In genomic region chr3:177523991-177524438, GRCh38 we compare ENCODE assay signal across 1 cellular context.
TF ChIP-seq lines count a peak whose summit lies in the region.

No MANE protein-coding gene starts in this region.

TF ChIP-seq in HepG2, 621 proteins besides CTCF, POLR2A, EP300 and RAD21 (continued from another document and continues in another):
- peak; percentile 80 for TF ChIP-seq FOXP4 (CRISPR knock-in tag; IDR thresholded peaks at IDR 0.05)
- TF ChIP-seq RCOR2 (CRISPR knock-in tag; IDR thresholded peaks at IDR 0.05): peak; percentile 66
- TF ChIP-seq FOXO1 (CRISPR knock-in tag; IDR thresholded peaks at IDR 0.05): peak; percentile 45; the same call in 1 of the 2 replicates
- TF ChIP-seq KAT8 (CRISPR knock-in tag; IDR thresholded peaks at IDR 0.05): peak; percentile 69; the same call in 1 of the 2 replicates
- TF ChIP-seq ZNF142 (CRISPR knock-in tag; IDR thresholded peaks at IDR 0.05): 0 out of 2 replicates have a peak, but pooled peaks have one; percentile 18
- TF ChIP-seq GABPB1 (CRISPR knock-in tag; IDR thresholded peaks at IDR 0.05): peak; percentile 39; the same call in 1 of the 2 replicates
- TF ChIP-seq THRA (CRISPR knock-in tag; IDR thresholded peaks at IDR 0.05; ENCODE audit: borderline replicate concordance): peak; percentile 57; the same call in 1 of the 2 replicates
- TF ChIP-seq ZNF362 (CRISPR knock-in tag; IDR thresholded peaks at IDR 0.05; ENCODE audit: borderline replicate concordance): peak; percentile 98
- no peak; the same call in 1 of the 2 replicates for TF ChIP-seq KMT2B (CRISPR knock-in tag; IDR thresholded peaks at IDR 0.05)
- no peak for TF ChIP-seq ZNF768 (CRISPR knock-in tag; IDR thresholded peaks at IDR 0.05)
- TF ChIP-seq NCOA5 (CRISPR knock-in tag; IDR thresholded peaks at IDR 0.05): no peak
- no peak for TF ChIP-seq HBP1 (CRISPR knock-in tag; IDR thresholded peaks at IDR 0.05; ENCODE audit: low read depth)
- no peak for TF ChIP-seq TP53 (CRISPR knock-in tag; conservative IDR thresholded peaks at IDR 0.05)
- peak; percentile 55; the same call in 1 of the 2 replicates for TF ChIP-seq NFIC (IDR thresholded peaks at IDR 0.05; ENCODE audit: low read length)
- no peak for TF ChIP-seq UBTF (CRISPR knock-in tag; IDR thresholded peaks at IDR 0.05)
- peak; percentile 74 for TF ChIP-seq CEBPB (IDR thresholded peaks at IDR 0.05; ENCODE audit: borderline replicate concordance, low read depth, low read length)
- no peak for TF ChIP-seq ZNF280D (CRISPR knock-in tag; IDR thresholded peaks at IDR 0.05)
- TF ChIP-seq ZNF281 (CRISPR knock-in tag; IDR thresholded peaks at IDR 0.05; ENCODE audit: borderline replicate concordance): peak; percentile 7; the same call in 1 of the 2 replicates
- no peak for TF ChIP-seq ZNF180 (CRISPR knock-in tag; IDR thresholded peaks at IDR 0.05; ENCODE audit: borderline replicate concordance, low read depth)
- no peak for TF ChIP-seq NONO (IDR thresholded peaks at IDR 0.05)
- TF ChIP-seq NONO (CRISPR knock-in tag; conservative IDR thresholded peaks at IDR 0.05): 0 out of 2 replicates have a peak, but pooled peaks have one; percentile 29
- no peak for TF ChIP-seq SMARCE1 (IDR thresholded peaks at IDR 0.05; ENCODE audit: borderline replicate concordance)
- TF ChIP-seq PAXIP1 (CRISPR knock-in tag; conservative IDR thresholded peaks at IDR 0.05): peak; percentile 85
- 0 out of 2 replicates have a peak, but pooled peaks have one; percentile 34 for TF ChIP-seq ZFY (CRISPR knock-in tag; IDR thresholded peaks at IDR 0.05)
- TF ChIP-seq ATF3 (CRISPR knock-in tag; IDR thresholded peaks at IDR 0.05): peak; percentile 84
